8 cellular contexts compared by ENCODE assay signal in genomic region chr9:80292231-80292630, GRCh38.
"Had no signal": no experiment of that assay in that cellular context is flagged by ENCODE, and none has a peak within 500 bp of the region (broad histone marks: within the 10 kb centered on the region; RNA-seq: fewer than 3 reads in every experiment).

No MANE protein-coding gene starts in this region.

- FAIRE-seq: HTR-8/SVneo, K562 had no signal

- H3K4me3 ChIP-seq: GM23248, HAP-1, K562 had no signal

- DNase-seq: GM23248, GOT3, H7, HFFc6, IMR-90 had no signal

- H3K9me3 ChIP-seq: HAP-1 had no signal

- H3K36me3 ChIP-seq: HAP-1 had no signal

- H3K4me1 ChIP-seq: HAP-1 had no signal

- H3K27ac ChIP-seq: GM23248 had no signal
